ENCODE assay signal across 8 cellular contexts in genomic region chr22:33853200-33854097, GRCh38.
DNase-seq lines count a peak whose midpoint lies in the region; ATAC-seq and TF ChIP-seq lines count a peak whose summit lies in the region.

No MANE protein-coding gene starts in this region.

- TF ChIP-seq CTCF in NB4 (IDR thresholded peaks at IDR 0.05; ENCODE audit: low read depth, low read length) = no peak

- peak overlapping the region; percentile 61 for H3K4me3 Mint-ChIP-seq in activated naive CD8-positive, alpha-beta T cell treated with anti-CD3 and anti-CD28 coated beads, Interleukin-2, amount 50 U/mL, for 24 hours

- no peaks in the 10 kb centered on the region for H3K27me3 Mint-ChIP-seq in activated naive CD8-positive, alpha-beta T cell treated with anti-CD3 and anti-CD28 coated beads, Interleukin-2, amount 50 U/mL, for 24 hours

- CTCF ChIA-PET in HEK293T (lab: Yijun Ruan, JAX) = no interaction called here

- peak overlapping the region; percentile 63 for H3K4me3 ChIP-seq in NB4 (ENCODE audit: low read depth, low read length)

- H3K36me3 Mint-ChIP-seq in activated naive CD8-positive, alpha-beta T cell treated with anti-CD3 and anti-CD28 coated beads, Interleukin-2, amount 50 U/mL, for 24 hours (ENCODE audit: low read depth) = no peaks in the 10 kb centered on the region

- H3K27ac Mint-ChIP-seq in activated naive CD8-positive, alpha-beta T cell treated with anti-CD3 and anti-CD28 coated beads, Interleukin-2, amount 50 U/mL, for 24 hours = no peak overlapping the region

- ATAC-seq in GM21786 (IDR thresholded peaks at IDR 0.05; ENCODE audit: unreplicated experiment) = peak; percentile 90
- peak; percentile 40 for ATAC-seq in activated naive CD8-positive, alpha-beta T cell treated with anti-CD3 and anti-CD28 coated beads, Interleukin-2, amount 50 U/mL, for 24 hours

- DNase-seq in NCI-H1417 (lab: John Stamatoyannopoulos, UW) (peak; percentile 53 to 83 (median 61)), NCI-H1417 treated with DMSO at 0.1 percent for 48 hours (lab: John Stamatoyannopoulos, UW) (no peak), NB4 (ENCODE audit: low read depth) (peak; percentile 90), cardiac septum (ENCODE audit: low spot score) (peak; percentile 80), pons (ENCODE audit: low spot score) (peak; percentile 85), HEK293T (ENCODE audit: extremely low spot score) (no peak)
- DNase-seq in activated naive CD8-positive, alpha-beta T cell treated with anti-CD3 and anti-CD28 coated beads, Interleukin-2, amount 50 U/mL, for 24 hours = peak; percentile 7

- no peak for TF ChIP-seq POLR2A in NB4 (IDR thresholded peaks at IDR 0.05; ENCODE audit: extremely low read depth, insufficient read length)

- H3K4me1 Mint-ChIP-seq in activated naive CD8-positive, alpha-beta T cell treated with anti-CD3 and anti-CD28 coated beads, Interleukin-2, amount 50 U/mL, for 24 hours = peaks cover 15% of the 10 kb centered on the region

- POLR2A ChIA-PET in HEK293T (lab: Yijun Ruan, JAX) = no interaction called here

- intact Hi-C loops in cardiac septum (cut with DNase I) = no loop called here

- H3K9me3 Mint-ChIP-seq in activated naive CD8-positive, alpha-beta T cell treated with anti-CD3 and anti-CD28 coated beads, Interleukin-2, amount 50 U/mL, for 24 hours = peaks cover 6% of the 10 kb centered on the region

TF ChIP-seq in HEK293T, 16 proteins besides CTCF, POLR2A, EP300 and RAD21:
- no peak for TF ChIP-seq L3MBTL2 (conservative IDR thresholded peaks at IDR 0.05)
- TF ChIP-seq SP1 (IDR thresholded peaks at IDR 0.05) = no peak
- no peak for TF ChIP-seq BHLHE40 (IDR thresholded peaks at IDR 0.05; ENCODE audit: borderline replicate concordance)
- no peak for TF ChIP-seq TARDBP (IDR thresholded peaks at IDR 0.05)
- TF ChIP-seq LEF1 (IDR thresholded peaks at IDR 0.05; ENCODE audit: borderline replicate concordance) = no peak
- no peak for TF ChIP-seq FOXK2 (IDR thresholded peaks at IDR 0.05)
- no peak for TF ChIP-seq FOXM1 (IDR thresholded peaks at IDR 0.05; ENCODE audit: borderline replicate concordance)
- TF ChIP-seq PKNOX1 (IDR thresholded peaks at IDR 0.05) = no peak
- no peak for TF ChIP-seq ZNF384 (IDR thresholded peaks at IDR 0.05)
- TF ChIP-seq SUZ12 (IDR thresholded peaks at IDR 0.05) = no peak
- TF ChIP-seq ELF4 (IDR thresholded peaks at IDR 0.05) = no peak
- no peak for TF ChIP-seq ARNT (IDR thresholded peaks at IDR 0.05)
- TF ChIP-seq CTBP1 (IDR thresholded peaks at IDR 0.05; ENCODE audit: borderline replicate concordance) = no peak
- no peak for TF ChIP-seq HDGF (IDR thresholded peaks at IDR 0.05; ENCODE audit: borderline replicate concordance)
- no peak for TF ChIP-seq NFRKB (IDR thresholded peaks at IDR 0.05)
- no peak for TF ChIP-seq FOXA1 (IDR thresholded peaks at IDR 0.05)

Comparison
In these comparisons a context has a peak if more than half of its experiments do, and no peak if none do; other contexts are left out.
1. DNase-seq: peak in NCI-H1417 (3 of 3), NB4 (single experiment), activated naive CD8-positive, alpha-beta T cell treated with anti-CD3 and anti-CD28 coated beads, Interleukin-2, amount 50 U/mL, for 24 hours (single experiment), cardiac septum (single experiment) and pons (single experiment); none in NCI-H1417 treated with DMSO at 0.1 percent for 48 hours (single experiment) and HEK293T (single experiment).